ENCODE assay signal across 19 cellular contexts in genomic region chr4:102566426-102566825, GRCh38.
A peak's percentile ranks its signal among the peaks of the same experiment; 100 is the strongest.
DNase-seq lines count a peak whose midpoint lies in the region; ATAC-seq, FAIRE-seq and TF ChIP-seq lines count a peak whose summit lies in the region.
"Had no signal": no experiment of that assay in that cellular context is flagged by ENCODE, and none has a peak within 500 bp of the region (broad histone marks: within the 10 kb centered on the region; RNA-seq: fewer than 3 reads in every experiment).

No MANE protein-coding gene starts in this region.

- BruUV-seq in GM12878 (replicated peaks; lab: Mats Ljungman, UMichigan), result no TSS peak

- peaks cover 4% of the 10 kb centered on the region for H3K9me3 ChIP-seq in GM12878 (replicated peaks; ENCODE audit: control insufficient read depth, insufficient read depth, low read length)
- H3K9me3 ChIP-seq in naive thymus-derived CD4-positive, alpha-beta T cell (ENCODE audit: control insufficient read depth in 2 of 3, low read length in 3 of 3), result no peaks in the 10 kb centered on the region
- peaks cover 0 to 9% (median 5%) of the 10 kb centered on the region in 8 donors for H3K9me3 ChIP-seq in spleen

- no peak overlapping the region for H3K4me2 ChIP-seq in GM12878 (ENCODE audit: control insufficient read depth, insufficient read depth)
- H3K4me2 ChIP-seq: A549, KMS-11 had no signal

- CTCF ChIA-PET in GM12878 (lab: Yijun Ruan, JAX), result no interaction called here
- CTCF ChIA-PET in naive thymus-derived CD4-positive, alpha-beta T cell (lab: Charles Lee), result no interaction called here

- H3K79me2 ChIP-seq in GM12878 (ENCODE audit: control insufficient read depth, insufficient read depth, low read length), result peaks cover 40% of the 10 kb centered on the region

- no peak for TF ChIP-seq EP300 in GM12878 (IDR thresholded peaks at IDR 0.05; ENCODE audit: borderline replicate concordance in 1 of 2, control insufficient read depth in 1 of 2, low read depth in 2 of 2, low read length in 2 of 2)

- SMC1A ChIA-PET in GM12878 (lab: Charles Lee; ENCODE audit: uncharacterized antibody, unreplicated experiment), result interaction anchor here (0.7 to 5.2 kb wide), 6 partner anchors 9 to 30 kb away, joined by 3 to 39 read pairs (median 8); no protein-coding TSS in a partner anchor

- H3K4me3 ChIP-seq in GM12878, result no peak overlapping the region
- H3K4me3 ChIP-seq in naive thymus-derived CD4-positive, alpha-beta T cell (ENCODE audit: low read length), result no peak overlapping the region
- no peak overlapping the region for H3K4me3 ChIP-seq in spleen
- H3K4me3 ChIP-seq in foreskin fibroblast (ENCODE audit: low read depth in 1 of 2, low read length in 2 of 2), result no peak overlapping the region
- H3K4me3 ChIP-seq: A549 had no signal

- H3K27me3 Mint-ChIP-seq in stimulated activated naive CD8-positive, alpha-beta T cell treated with anti-CD3 and anti-CD28 coated beads, Interleukin-15, Interleukin-2, amounts not matched to agents 100 ng/mL and 50 ng/mL, for 24 hours, result no peaks in the 10 kb centered on the region
- no peaks in the 10 kb centered on the region for H3K27me3 Mint-ChIP-seq in naive thymus-derived CD4-positive, alpha-beta T cell

- RAD21 ChIA-PET in GM12878 (lab: Charles Lee; ENCODE audit: unreplicated experiment), result interaction anchor here (0.8 kb wide), 1 partner anchor 20 kb away, joined by 3 read pairs; no protein-coding TSS in a partner anchor

- no peak overlapping the region for H3K9ac ChIP-seq in GM12878 (ENCODE audit: control insufficient read depth, insufficient read depth, low read length)
- H3K9ac ChIP-seq: KMS-11 had no signal

- H4K20me1 ChIP-seq in GM12878 (ENCODE audit: control insufficient read depth, insufficient read depth), result no peaks in the 10 kb centered on the region

- peaks cover 4% of the 10 kb centered on the region for H3K9me3 Mint-ChIP-seq in stimulated activated naive CD8-positive, alpha-beta T cell treated with anti-CD3 and anti-CD28 coated beads, Interleukin-15, Interleukin-2, amounts not matched to agents 100 ng/mL and 50 ng/mL, for 24 hours
- peaks cover 0 to 3% (median 0%) of the 10 kb centered on the region in 11 donors for H3K9me3 Mint-ChIP-seq in naive thymus-derived CD4-positive, alpha-beta T cell

- no peak for TF ChIP-seq CTCF in GM12878 (IDR thresholded peaks at IDR 0.05 in 2 of 3, conservative IDR thresholded peaks at IDR 0.05 in 1 of 3; ENCODE audit: control insufficient read depth in 2 of 3, extremely low read depth in 1 of 3, insufficient read depth in 1 of 3, low read depth in 3 of 3, low read length in 3 of 3)
- no peak for TF ChIP-seq CTCF in spleen (IDR thresholded peaks at IDR 0.05 in 8 of 11, conservative IDR thresholded peaks at IDR 0.05 in 3 of 11)
- TF ChIP-seq CTCF in foreskin fibroblast (IDR thresholded peaks at IDR 0.05; ENCODE audit: low read depth, low read length), result no peak

- TF ChIP-seq POLR2A in GM12878 (IDR thresholded peaks at IDR 0.05; ENCODE audit: low read depth, low read length) (no peak), spleen (IDR thresholded peaks at IDR 0.05) (no peak)

- in situ Hi-C loops in GM12878 (cut with MboI), result no loop called here

- POLR2A ChIA-PET in GM12878 (lab: Charles Lee), result interaction anchor here (3.0 kb wide), 1 partner anchor 10 kb away, joined by 16 read pairs; no protein-coding TSS in a partner anchor
- POLR2A ChIA-PET in naive thymus-derived CD4-positive, alpha-beta T cell (lab: Charles Lee), result interaction anchor here (0.6 kb wide), 1 partner anchor 174 kb away, joined by 3 read pairs; no protein-coding TSS in a partner anchor

- DNase-seq in stimulated activated naive CD8-positive, alpha-beta T cell treated with anti-CD3 and anti-CD28 coated beads, Interleukin-15, Interleukin-2, amounts not matched to agents 100 U/mL and 50 U/mL, for 24 hours, result no peak
- DNase-seq in GM12878 (ENCODE audit: low read depth, low spot score) (no peak), HuH-7 (ENCODE audit: low spot score) (no peak), spleen (no peak), foreskin fibroblast (no peak)
- no peak for DNase-seq in naive thymus-derived CD4-positive, alpha-beta T cell
- DNase-seq: C1 segment of cervical spinal cord, COR-L47, DMS153, HFFc6, NCI-H1048, NCI-H146, NCI-H2081, NCI-H510A had no signal

- H2AFZ ChIP-seq in GM12878 (ENCODE audit: control insufficient read depth, low read depth, low read length), result no peak overlapping the region

- ATAC-seq in stimulated activated naive CD8-positive, alpha-beta T cell treated with anti-CD3 and anti-CD28 coated beads, Interleukin-15, Interleukin-2, amounts not matched to agents 100 U/mL and 50 U/mL, for 24 hours, result no peak
- no peak for ATAC-seq in GM12878
- ATAC-seq in naive thymus-derived CD4-positive, alpha-beta T cell, result no peak
- ATAC-seq: A549, Panc1 had no signal

- H3K27ac Mint-ChIP-seq in stimulated activated naive CD8-positive, alpha-beta T cell treated with anti-CD3 and anti-CD28 coated beads, Interleukin-15, Interleukin-2, amounts not matched to agents 100 ng/mL and 50 ng/mL, for 24 hours, result peak overlapping the region; percentile 85
- H3K27ac Mint-ChIP-seq in naive thymus-derived CD4-positive, alpha-beta T cell, result peak overlapping the region in 5 of 9 donors; percentile 45 to 78 (median 63)
- H3K27ac Mint-ChIP-seq: HFFc6 had no signal

- no peaks in the 10 kb centered on the region for H3K27me3 ChIP-seq in GM12878 (replicated peaks in 1 of 2; ENCODE audit: control insufficient read depth in 2 of 2, insufficient read depth in 2 of 2, low read length in 1 of 2)
- H3K27me3 ChIP-seq in naive thymus-derived CD4-positive, alpha-beta T cell (ENCODE audit: control insufficient read depth in 2 of 2, insufficient read depth in 2 of 2, low read length in 2 of 2), result no peaks in the 10 kb centered on the region
- H3K27me3 ChIP-seq in spleen (replicated peaks in 1 of 7), result no peaks in the 10 kb centered on the region

- FAIRE-seq in GM12878 (lab: Jason Lieb, UNC), result peak; percentile 13
- FAIRE-seq: A549, H54 had no signal

- peaks cover 23% of the 10 kb centered on the region for H3K4me1 Mint-ChIP-seq in stimulated activated naive CD8-positive, alpha-beta T cell treated with anti-CD3 and anti-CD28 coated beads, Interleukin-15, Interleukin-2, amounts not matched to agents 100 ng/mL and 50 ng/mL, for 24 hours (ENCODE audit: low read depth)
- H3K4me1 Mint-ChIP-seq in naive thymus-derived CD4-positive, alpha-beta T cell, result peaks cover 39 to 70% (median 47%) of the 10 kb centered on the region in 7 donors

- peaks cover 2 to 37% of the 10 kb centered on the region in 2 experiments for H3K36me3 ChIP-seq in GM12878 (ENCODE audit: control insufficient read depth in 2 of 2, insufficient read depth in 2 of 2, low read length in 1 of 2)
- H3K36me3 ChIP-seq in naive thymus-derived CD4-positive, alpha-beta T cell (ENCODE audit: control insufficient read depth in 2 of 3, insufficient read depth in 3 of 3, low read length in 3 of 3), result peaks cover 3 to 17% (median 6%) of the 10 kb centered on the region in 3 experiments
- peaks cover 0 to 50% (median 20%) of the 10 kb centered on the region in 6 donors for H3K36me3 ChIP-seq in spleen

- TF ChIP-seq RAD21 in GM12878 (IDR thresholded peaks at IDR 0.05; ENCODE audit: insufficient read depth, low read depth, low read length), result no peak

- H3K4me1 ChIP-seq in GM12878 (ENCODE audit: control insufficient read depth, insufficient read depth, low read length) (peaks cover 30% of the 10 kb centered on the region), spleen (peaks cover 0 to 60% (median 10%) of the 10 kb centered on the region in 6 donors)
- H3K4me1 ChIP-seq in naive thymus-derived CD4-positive, alpha-beta T cell (ENCODE audit: control insufficient read depth in 2 of 2, insufficient read depth in 2 of 2, low read length in 2 of 2), result peaks cover 10 to 29% of the 10 kb centered on the region in 2 donors

- intact Hi-C loops in GM12878 (cut with micrococcal nuclease; ENCODE audit: unreplicated experiment), result no loop called here
- intact Hi-C loops in naive thymus-derived CD4-positive, alpha-beta T cell (cut with micrococcal nuclease), result loop anchor here in 1 of 2 donors (1.0 kb wide), 1 partner anchor 12 kb away; no protein-coding TSS in a partner anchor
- intact Hi-C loops in spleen (cut with DNase I; ENCODE audit: low total_unique reads), result no loop called here

- no peak overlapping the region for H3K27ac ChIP-seq in GM12878 (ENCODE audit: control insufficient read depth, insufficient read depth)
- no peak overlapping the region for H3K27ac ChIP-seq in naive thymus-derived CD4-positive, alpha-beta T cell (ENCODE audit: low read depth, low read length)
- no peak overlapping the region for H3K27ac ChIP-seq in spleen
- H3K27ac ChIP-seq: A549, KMS-11 had no signal

- H3K4me3 Mint-ChIP-seq in stimulated activated naive CD8-positive, alpha-beta T cell treated with anti-CD3 and anti-CD28 coated beads, Interleukin-15, Interleukin-2, amounts not matched to agents 100 ng/mL and 50 ng/mL, for 24 hours, result no peak overlapping the region
- peak overlapping the region in 2 of 10 donors; percentile 23 to 32 for H3K4me3 Mint-ChIP-seq in naive thymus-derived CD4-positive, alpha-beta T cell
- H3K4me3 Mint-ChIP-seq: HFFc6 had no signal

- H3K36me3 Mint-ChIP-seq in stimulated activated naive CD8-positive, alpha-beta T cell treated with anti-CD3 and anti-CD28 coated beads, Interleukin-15, Interleukin-2, amounts not matched to agents 100 ng/mL and 50 ng/mL, for 24 hours (ENCODE audit: low read depth), result peaks cover 90% of the 10 kb centered on the region
- H3K36me3 Mint-ChIP-seq in naive thymus-derived CD4-positive, alpha-beta T cell, result peaks cover 0 to 54% (median 39%) of the 10 kb centered on the region in 5 donors

TF ChIP-seq in GM12878, 131 proteins besides CTCF, POLR2A, EP300 and RAD21 (continues in another document):
- TF ChIP-seq BMI1 (IDR thresholded peaks at IDR 0.05; ENCODE audit: borderline replicate concordance) (no peak), MTA3 (IDR thresholded peaks at IDR 0.05; ENCODE audit: borderline replicate concordance, low read length) (no peak), POU2F2 (IDR thresholded peaks at IDR 0.05; ENCODE audit: borderline replicate concordance, low read depth, low read length) (no peak), ESRRA (IDR thresholded peaks at IDR 0.05; ENCODE audit: low read length) (no peak), SIX5 (IDR thresholded peaks at IDR 0.05; ENCODE audit: low read depth, low read length, severe bottlenecking) (no peak), IRF4 (IDR thresholded peaks at IDR 0.05; ENCODE audit: low read depth, low read length) (no peak), CREM (IDR thresholded peaks at IDR 0.05; ENCODE audit: low read depth) (no peak), TBL1XR1 (IDR thresholded peaks at IDR 0.05; ENCODE audit: low read depth, low read length) (no peak)
